Comparison of ENCODE assay signal across 28 cellular contexts in genomic region chr1:88610687-88611086, GRCh38.
"Had no signal": no experiment of that assay in that cellular context is flagged by ENCODE, and none has a peak within 500 bp of the region (broad histone marks: within the 10 kb centered on the region; RNA-seq: fewer than 3 reads in every experiment).

No MANE protein-coding gene starts in this region.

- H3K4me3 Mint-ChIP-seq: naive thymus-derived CD8-positive, alpha-beta T cell; nephron; neural crest cell had no signal

- H3K36me3 ChIP-seq: left lung, lower lobe of right lung, pancreas, prostate gland, stomach, thyroid gland, transverse colon, upper lobe of left lung, vagina had no signal

- H3K4me1 Mint-ChIP-seq: nephron had no signal

- ATAC-seq: left colon; left lung; lower lobe of right lung; naive thymus-derived CD8-positive, alpha-beta T cell; pancreas; right cardiac atrium; sciatic nerve had no signal

- H3K4me1 ChIP-seq: left lung, lower lobe of right lung, pancreas, prostate gland, stomach, testis, thyroid gland, upper lobe of left lung, vagina had no signal

- H3K4me3 ChIP-seq: left lung, lower lobe of right lung, pancreas, prostate gland, skin epidermis, stomach, testis, thyroid gland, transverse colon, upper lobe of left lung, vagina had no signal

- H3K27ac ChIP-seq: left lung, lower lobe of right lung, pancreas, prostate gland, skin epidermis, stomach, testis, thyroid gland, upper lobe of left lung, vagina had no signal

- H3K27ac Mint-ChIP-seq: naive thymus-derived CD8-positive, alpha-beta T cell; nephron had no signal

- H3K27me3 ChIP-seq: left lung, pancreas, stomach, testis, thyroid gland, transverse colon, upper lobe of left lung, vagina had no signal

- DNase-seq: kidney; left colon; left lung; lower lobe of right lung; mammary epithelial cell; mesenchymal stem cell; naive thymus-derived CD8-positive, alpha-beta T cell; nucleus accumbens; pancreas; posterior cingulate gyrus; retina; right cardiac atrium; stimulated activated CD4-positive, alpha-beta T cell treated with anti-CD3 and anti-CD28 coated beads, Interleukin-12 subunit alpha, Interleukin-12 subunit beta, amount 100 ng/mL, for 4 hours; stimulated activated CD4-positive, alpha-beta T cell treated with anti-CD3 and anti-CD28 coated beads, Interleukin-15, amount 100 ng/mL, for 24 hours; stimulated activated CD4-positive, alpha-beta T cell treated with anti-CD3 and anti-CD28 coated beads, Interleukin-2, amount 100 ng/mL, for 24 hours; stimulated activated CD4-positive, alpha-beta T cell treated with anti-CD3 and anti-CD28 coated beads, Interleukin-4, amount 100 ng/mL, for 1 hour; stimulated activated naive CD4-positive, alpha-beta T cell; stomach; testis; thyroid gland; transverse colon; upper lobe of left lung had no signal

- H3K9me3 ChIP-seq: left lung, lower lobe of right lung, pancreas, prostate gland, stomach, testis, thyroid gland, transverse colon, upper lobe of left lung, vagina had no signal

- H3K9me3 Mint-ChIP-seq: nephron had no signal
